1 cellular context compared by ENCODE assay signal in genomic region chr9:83978992-83979811, GRCh38.
TF ChIP-seq lines count a peak whose summit lies in the region.

No MANE protein-coding gene starts in this region.

TF ChIP-seq in HepG2, 621 proteins besides CTCF, POLR2A, EP300 and RAD21 (continued from another document and continues in another):
- TF ChIP-seq ZNF318 (CRISPR knock-in tag; IDR thresholded peaks at IDR 0.05) (no peak), JUND (CRISPR knock-in tag; IDR thresholded peaks at IDR 0.05) (no peak), KAT8 (CRISPR knock-in tag; IDR thresholded peaks at IDR 0.05) (0 out of 2 replicates have a peak, but pooled peaks have one; percentile 10), HNRNPK (IDR thresholded peaks at IDR 0.05; ENCODE audit: low read depth, low read length, poor library complexity, severe bottlenecking) (no peak), AGO1 (IDR thresholded peaks at IDR 0.05; ENCODE audit: low read depth, low read length, poor library complexity, severe bottlenecking) (no peak), ZNF790 (CRISPR knock-in tag; IDR thresholded peaks at IDR 0.05; ENCODE audit: borderline replicate concordance) (no peak), HES4 (CRISPR knock-in tag; IDR thresholded peaks at IDR 0.05; ENCODE audit: borderline replicate concordance) (no peak), CCDC6 (CRISPR knock-in tag; IDR thresholded peaks at IDR 0.05) (no peak), ZNF83 (CRISPR knock-in tag; IDR thresholded peaks at IDR 0.05; ENCODE audit: borderline replicate concordance) (no peak), ZNF496 (CRISPR knock-in tag; IDR thresholded peaks at IDR 0.05; ENCODE audit: insufficient replicate concordance) (no peak), ZNF550 (CRISPR knock-in tag; IDR thresholded peaks at IDR 0.05; ENCODE audit: borderline replicate concordance) (no peak), ZNF878 (CRISPR knock-in tag; IDR thresholded peaks at IDR 0.05) (no peak), ZNF326 (CRISPR knock-in tag; IDR thresholded peaks at IDR 0.05; ENCODE audit: borderline replicate concordance) (no peak), KDM5B (CRISPR knock-in tag; IDR thresholded peaks at IDR 0.05; ENCODE audit: borderline replicate concordance) (peak; percentile 32; the same call in 1 of the 2 replicates), TBX3 (IDR thresholded peaks at IDR 0.05; ENCODE audit: borderline replicate concordance) (no peak), SMARCE1 (IDR thresholded peaks at IDR 0.05; ENCODE audit: borderline replicate concordance) (no peak), MAX (IDR thresholded peaks at IDR 0.05) (peak; percentile 92), JDP2 (CRISPR knock-in tag; IDR thresholded peaks at IDR 0.05; ENCODE audit: borderline replicate concordance) (no peak), ZNF501 (CRISPR knock-in tag; IDR thresholded peaks at IDR 0.05) (no peak), ZNF17 (CRISPR knock-in tag; IDR thresholded peaks at IDR 0.05) (no peak), ZFP82 (CRISPR knock-in tag; IDR thresholded peaks at IDR 0.05; ENCODE audit: borderline replicate concordance) (no peak; the same call in 1 of the 2 replicates), RXRA (CRISPR knock-in tag; IDR thresholded peaks at IDR 0.05) (no peak), DNMT3B (CRISPR knock-in tag; conservative IDR thresholded peaks at IDR 0.05) (no peak), BORCS8-MEF2B (CRISPR knock-in tag; IDR thresholded peaks at IDR 0.05) (0 out of 2 replicates have a peak, but pooled peaks have one; percentile 15), NFRKB (IDR thresholded peaks at IDR 0.05) (no peak), PAX8 (CRISPR knock-in tag; IDR thresholded peaks at IDR 0.05; ENCODE audit: borderline replicate concordance) (no peak), HIVEP1 (CRISPR knock-in tag; IDR thresholded peaks at IDR 0.05) (no peak), ZNF619 (CRISPR knock-in tag; IDR thresholded peaks at IDR 0.05) (no peak), KAT2B (IDR thresholded peaks at IDR 0.05; ENCODE audit: borderline replicate concordance, low read depth, low read length) (no peak), ZNF616 (CRISPR knock-in tag; IDR thresholded peaks at IDR 0.05; ENCODE audit: low read depth) (no peak), ZBTB39 (CRISPR knock-in tag; IDR thresholded peaks at IDR 0.05) (no peak), DPF2 (CRISPR knock-in tag; IDR thresholded peaks at IDR 0.05; ENCODE audit: borderline replicate concordance, low read depth) (no peak), SP140L (CRISPR knock-in tag; IDR thresholded peaks at IDR 0.05; ENCODE audit: borderline replicate concordance) (no peak), ZNF570 (CRISPR knock-in tag; IDR thresholded peaks at IDR 0.05; ENCODE audit: borderline replicate concordance) (no peak), ETV5 (CRISPR knock-in tag; IDR thresholded peaks at IDR 0.05; ENCODE audit: borderline replicate concordance) (no peak), HDAC2 (CRISPR knock-in tag; IDR thresholded peaks at IDR 0.05) (no peak), ZFAT (CRISPR knock-in tag; conservative IDR thresholded peaks at IDR 0.05) (no peak), ZNF296 (CRISPR knock-in tag; conservative IDR thresholded peaks at IDR 0.05) (no peak), ZNF75D (CRISPR knock-in tag; IDR thresholded peaks at IDR 0.05; ENCODE audit: borderline replicate concordance) (no peak), ZNF567 (CRISPR knock-in tag; IDR thresholded peaks at IDR 0.05; ENCODE audit: borderline replicate concordance) (no peak), CC2D1A (CRISPR knock-in tag; IDR thresholded peaks at IDR 0.05) (no peak), MTA1 (CRISPR knock-in tag; IDR thresholded peaks at IDR 0.05; ENCODE audit: borderline replicate concordance) (no peak)
- TF ChIP-seq, protein P1, sequence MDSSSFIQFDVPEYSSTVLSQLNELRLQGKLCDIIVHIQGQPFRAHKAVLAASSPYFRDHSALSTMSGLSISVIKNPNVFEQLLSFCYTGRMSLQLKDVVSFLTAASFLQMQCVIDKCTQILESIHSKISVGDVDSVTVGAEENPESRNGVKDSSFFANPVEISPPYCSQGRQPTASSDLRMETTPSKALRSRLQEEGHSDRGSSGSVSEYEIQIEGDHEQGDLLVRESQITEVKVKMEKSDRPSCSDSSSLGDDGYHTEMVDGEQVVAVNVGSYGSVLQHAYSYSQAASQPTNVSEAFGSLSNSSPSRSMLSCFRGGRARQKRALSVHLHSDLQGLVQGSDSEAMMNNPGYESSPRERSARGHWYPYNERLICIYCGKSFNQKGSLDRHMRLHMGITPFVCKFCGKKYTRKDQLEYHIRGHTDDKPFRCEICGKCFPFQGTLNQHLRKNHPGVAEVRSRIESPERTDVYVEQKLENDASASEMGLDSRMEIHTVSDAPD (CRISPR knock-in tag; IDR thresholded peaks at IDR 0.05), result no peak
- TF ChIP-seq, protein P2, sequence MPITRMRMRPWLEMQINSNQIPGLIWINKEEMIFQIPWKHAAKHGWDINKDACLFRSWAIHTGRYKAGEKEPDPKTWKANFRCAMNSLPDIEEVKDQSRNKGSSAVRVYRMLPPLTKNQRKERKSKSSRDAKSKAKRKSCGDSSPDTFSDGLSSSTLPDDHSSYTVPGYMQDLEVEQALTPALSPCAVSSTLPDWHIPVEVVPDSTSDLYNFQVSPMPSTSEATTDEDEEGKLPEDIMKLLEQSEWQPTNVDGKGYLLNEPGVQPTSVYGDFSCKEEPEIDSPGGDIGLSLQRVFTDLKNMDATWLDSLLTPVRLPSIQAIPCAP (CRISPR knock-in tag; IDR thresholded peaks at IDR 0.05; ENCODE audit: low read depth), result no peak
- TF ChIP-seq, protein P3, sequence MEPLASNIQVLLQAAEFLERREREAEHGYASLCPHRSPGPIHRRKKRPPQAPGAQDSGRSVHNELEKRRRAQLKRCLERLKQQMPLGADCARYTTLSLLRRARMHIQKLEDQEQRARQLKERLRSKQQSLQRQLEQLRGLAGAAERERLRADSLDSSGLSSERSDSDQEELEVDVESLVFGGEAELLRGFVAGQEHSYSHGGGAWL (CRISPR knock-in tag; IDR thresholded peaks at IDR 0.05), result peak; percentile 44
- TF ChIP-seq, protein P4, sequence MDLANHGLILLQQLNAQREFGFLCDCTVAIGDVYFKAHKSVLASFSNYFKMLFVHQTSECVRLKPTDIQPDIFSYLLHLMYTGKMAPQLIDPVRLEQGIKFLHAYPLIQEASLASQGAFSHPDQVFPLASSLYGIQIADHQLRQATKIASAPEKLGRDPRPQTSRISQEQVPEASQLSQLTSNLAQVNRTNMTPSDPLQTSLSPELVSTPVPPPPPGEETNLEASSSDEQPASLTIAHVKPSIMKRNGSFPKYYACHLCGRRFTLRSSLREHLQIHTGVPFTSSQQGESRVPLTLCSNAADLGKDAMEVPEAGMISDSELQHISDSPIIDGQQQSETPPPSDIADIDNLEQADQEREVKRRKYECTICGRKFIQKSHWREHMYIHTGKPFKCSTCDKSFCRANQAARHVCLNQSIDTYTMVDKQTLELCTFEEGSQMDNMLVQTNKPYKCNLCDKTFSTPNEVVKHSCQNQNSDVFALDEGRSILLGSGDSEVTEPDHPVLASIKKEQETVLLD (CRISPR knock-in tag; IDR thresholded peaks at IDR 0.05; ENCODE audit: low read depth), result no peak
- TF ChIP-seq, protein P5, sequence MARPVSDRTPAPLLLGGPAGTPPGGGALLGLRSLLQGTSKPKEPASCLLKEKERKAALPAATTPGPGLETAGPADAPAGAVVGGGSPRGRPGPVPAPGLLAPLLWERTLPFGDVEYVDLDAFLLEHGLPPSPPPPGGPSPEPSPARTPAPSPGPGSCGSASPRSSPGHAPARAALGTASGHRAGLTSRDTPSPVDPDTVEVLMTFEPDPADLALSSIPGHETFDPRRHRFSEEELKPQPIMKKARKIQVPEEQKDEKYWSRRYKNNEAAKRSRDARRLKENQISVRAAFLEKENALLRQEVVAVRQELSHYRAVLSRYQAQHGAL (CRISPR knock-in tag; IDR thresholded peaks at IDR 0.05; ENCODE audit: not compliant biosample characterization), result no peak
- TF ChIP-seq, protein P6, sequence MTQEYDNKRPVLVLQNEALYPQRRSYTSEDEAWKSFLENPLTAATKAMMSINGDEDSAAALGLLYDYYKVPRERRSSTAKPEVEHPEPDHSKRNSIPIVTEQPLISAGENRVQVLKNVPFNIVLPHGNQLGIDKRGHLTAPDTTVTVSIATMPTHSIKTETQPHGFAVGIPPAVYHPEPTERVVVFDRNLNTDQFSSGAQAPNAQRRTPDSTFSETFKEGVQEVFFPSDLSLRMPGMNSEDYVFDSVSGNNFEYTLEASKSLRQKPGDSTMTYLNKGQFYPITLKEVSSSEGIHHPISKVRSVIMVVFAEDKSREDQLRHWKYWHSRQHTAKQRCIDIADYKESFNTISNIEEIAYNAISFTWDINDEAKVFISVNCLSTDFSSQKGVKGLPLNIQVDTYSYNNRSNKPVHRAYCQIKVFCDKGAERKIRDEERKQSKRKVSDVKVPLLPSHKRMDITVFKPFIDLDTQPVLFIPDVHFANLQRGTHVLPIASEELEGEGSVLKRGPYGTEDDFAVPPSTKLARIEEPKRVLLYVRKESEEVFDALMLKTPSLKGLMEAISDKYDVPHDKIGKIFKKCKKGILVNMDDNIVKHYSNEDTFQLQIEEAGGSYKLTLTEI (CRISPR knock-in tag; conservative IDR thresholded peaks at IDR 0.05), result no peak
